ENCODE assay signal across 22 cellular contexts in genomic region chr1:27303509-27303908, GRCh38. TPM values are rescaled to one million over a fixed set of nuclear protein-coding genes. Genes with fewer than 3 reads are reported as not detected.
DNase-seq lines count a peak whose midpoint lies in the region; ATAC-seq, FAIRE-seq and TF ChIP-seq lines count a peak whose summit lies in the region.
"Had no signal": no experiment of that assay in that cellular context is flagged by ENCODE, and none has a peak within 500 bp of the region (broad histone marks: within the 10 kb centered on the region; RNA-seq: fewer than 3 reads in every experiment).

No MANE protein-coding gene starts in this region.

- no peak for DNase-seq in HepG2 (ENCODE audit: low spot score)
- DNase-seq in right lobe of liver, result no peak
- no peak for DNase-seq in H1 (ENCODE audit: low read depth in 1 of 2, low spot score in 2 of 2)
- no peak for DNase-seq in neural progenitor cell (ENCODE audit: low spot score)
- DNase-seq in erythroblast (lab: John Stamatoyannopoulos, UW), result no peak
- no peak for DNase-seq in anterior cingulate cortex (lab: John Stamatoyannopoulos, UW)
- no peak for DNase-seq in foreskin melanocyte
- DNase-seq: Caco-2; CD4-positive, CD25-positive, alpha-beta regulatory T cell; CD8-positive, alpha-beta T cell; DMS153; DND-41; GM23248; HCEC 1CT had no signal

- H3K27ac ChIP-seq in HepG2 (ENCODE audit: extremely low read length, insufficient read depth, low read length) (no peak overlapping the region), right lobe of liver (no peak overlapping the region), H1 (ENCODE audit: low read depth, low read length) (no peak overlapping the region), neural progenitor cell (no peak overlapping the region)
- H3K27ac ChIP-seq: 22Rv1, BLaER1, C4-2B, GM23248 had no signal

- no peak overlapping the region for H3K18ac ChIP-seq in H1 (ENCODE audit: extremely low read depth, low read length)

- no peak for TF ChIP-seq POLR2A in HepG2 (IDR thresholded peaks at IDR 0.05; ENCODE audit: insufficient read depth in 1 of 2, low read depth in 2 of 2, low read length in 2 of 2)
- no peak for TF ChIP-seq POLR2A in right lobe of liver (IDR thresholded peaks at IDR 0.05)
- TF ChIP-seq POLR2A in H1 (IDR thresholded peaks at IDR 0.05; ENCODE audit: control extremely low read depth in 1 of 2, low read depth in 2 of 2, low read length in 2 of 2), result no peak
- no peak for TF ChIP-seq POLR2A in erythroblast (IDR thresholded peaks at IDR 0.05; ENCODE audit: low read length)

- no peak overlapping the region for H2BK20ac ChIP-seq in H1 (ENCODE audit: low read length)

- POLR2A ChIA-PET in HepG2 (lab: Yijun Ruan, JAX) (no interaction called here), H1 (lab: Charles Lee; ENCODE audit: partially characterized antibody) (interaction anchor here (1.1 kb wide), 1 partner anchor 19 kb away, joined by 4 read pairs; no protein-coding TSS in a partner anchor)

- 0 out of 2 replicates have a peak overlapping the region, but pooled peaks have one; percentile 5 for H2BK12ac ChIP-seq in H1 (ENCODE audit: low read depth, low read length)

- H3K4ac ChIP-seq in H1 (replicated peaks; ENCODE audit: insufficient read length, low read depth, low read length), result no peak overlapping the region

- H3K9ac ChIP-seq in HepG2 (ENCODE audit: insufficient read depth, low read depth, low read length), result no peak overlapping the region
- H3K9ac ChIP-seq in H1 (replicated peaks in 1 of 4; ENCODE audit: extremely low read depth in 1 of 4, low read depth in 3 of 4, low read length in 3 of 4), result no peak overlapping the region
- H3K9ac ChIP-seq in neural progenitor cell, result no peak overlapping the region
- H3K9ac ChIP-seq: BLaER1, GM23248 had no signal

- H3K27me3 ChIP-seq in HepG2 (ENCODE audit: control insufficient read depth in 1 of 2, insufficient read depth in 2 of 2, low read length in 2 of 2) (no peaks in the 10 kb centered on the region), right lobe of liver (no peaks in the 10 kb centered on the region), H1 (replicated peaks in 1 of 4; ENCODE audit: control insufficient read depth in 3 of 4, extremely low read depth in 1 of 4, insufficient read depth in 3 of 4, low read length in 3 of 4) (no peaks in the 10 kb centered on the region), neural progenitor cell (no peaks in the 10 kb centered on the region)
- H3K27me3 ChIP-seq: BLaER1 had no signal

- H3K27me3 Mint-ChIP-seq in neural progenitor cell (ENCODE audit: insufficient read depth, low read depth), result peaks cover 6% of the 10 kb centered on the region
- H3K27me3 Mint-ChIP-seq: B cell; CD4-positive, CD25-positive, alpha-beta regulatory T cell had no signal

- no peak for TF ChIP-seq CTCF in HepG2 (CRISPR knock-in tag; IDR thresholded peaks at IDR 0.05)
- no peak for TF ChIP-seq CTCF in right lobe of liver (IDR thresholded peaks at IDR 0.05)
- TF ChIP-seq CTCF in H1 (IDR thresholded peaks at IDR 0.05; ENCODE audit: control extremely low read depth in 1 of 3, insufficient read depth in 1 of 3, low read depth in 1 of 3, low read length in 3 of 3), result no peak
- no peak for TF ChIP-seq CTCF in neural progenitor cell (IDR thresholded peaks at IDR 0.05)

- H3K4me2 ChIP-seq in HepG2 (ENCODE audit: low read depth, low read length) (no peak overlapping the region), H1 (ENCODE audit: insufficient read depth in 1 of 2, low read depth in 2 of 2, low read length in 2 of 2) (no peak overlapping the region), neural progenitor cell (no peak overlapping the region)
- H3K4me2 ChIP-seq: BLaER1 had no signal

- H2AK5ac ChIP-seq in H1 (ENCODE audit: low read depth, low read length), result no peak overlapping the region

- no peaks in the 10 kb centered on the region for H3K79me1 ChIP-seq in H1 (ENCODE audit: low read depth, low read length)

- 0 out of 2 replicates have a peak overlapping the region, but pooled peaks have one; percentile 8 for H2BK15ac ChIP-seq in H1 (ENCODE audit: low read length)

- no peak overlapping the region for H4K91ac ChIP-seq in H1 (replicated peaks; ENCODE audit: insufficient read length, low read length)

- H3K4me3 Mint-ChIP-seq in neural progenitor cell, result no peak overlapping the region
- H3K4me3 Mint-ChIP-seq: B cell; CD4-positive, CD25-positive, alpha-beta regulatory T cell; CD8-positive, alpha-beta T cell had no signal

- H3K36me3 ChIP-seq in HepG2 (replicated peaks in 1 of 2; ENCODE audit: control insufficient read depth in 1 of 2, insufficient read depth in 2 of 2, low read length in 2 of 2) (no peaks in the 10 kb centered on the region), right lobe of liver (peaks cover 0 to 30% (median 2%) of the 10 kb centered on the region in 4 donors), H1 (ENCODE audit: control insufficient read depth in 2 of 4, insufficient read depth in 4 of 4, low read length in 3 of 4) (no peaks in the 10 kb centered on the region), neural progenitor cell (no peaks in the 10 kb centered on the region)

- no peak overlapping the region for H2BK120ac ChIP-seq in H1 (replicated peaks; ENCODE audit: low read depth, low read length)

- H3F3A ChIP-seq in neural progenitor cell (ENCODE audit: low read depth), result peaks cover 53% of the 10 kb centered on the region

- intact Hi-C loops in HepG2 (cut with micrococcal nuclease; ENCODE audit: unreplicated experiment) (no loop called here), right lobe of liver (cut with DNase I) (loop anchor here (5.0 kb wide), 2 partner anchors 89 to 304 kb away; partner anchors contain the start of gene GPR3 (in 1 of the 2))

- CTCF ChIA-PET in HepG2 (lab: Yijun Ruan, JAX; ENCODE audit: low intra/inter-chr PET ratio, low total read pairs) (no interaction called here), H1 (lab: Charles Lee; ENCODE audit: partially characterized antibody) (interaction anchor here (0.6 to 17.9 kb wide), 13 partner anchors 20 to 304 kb away, joined by 3 to 321 read pairs (median 86); partner anchors contain the start of genes AHDC1, CD164L2, GPR3 and MAP3K6)

- TF ChIP-seq RAD21 in HepG2 (CRISPR knock-in tag; IDR thresholded peaks at IDR 0.05) (no peak), H1 (IDR thresholded peaks at IDR 0.05 in 1 of 2, conservative IDR thresholded peaks at IDR 0.05 in 1 of 2; ENCODE audit: low read depth in 2 of 2, low read length in 2 of 2) (0 out of 4 replicates have a peak, but pooled peaks of 1 of the 2 experiments have one; percentile 2)

- H3K36me3 Mint-ChIP-seq in neural progenitor cell, result peaks cover 9% of the 10 kb centered on the region

- in situ Hi-C loops in HepG2 (cut with HindIII; ENCODE audit: extremely low pct_ligation_motif_present, low pct_unique_long_range_greater_than_20kb), result no loop called here

- H4K8ac ChIP-seq in H1 (ENCODE audit: extremely low read depth, insufficient read depth, low read length), result no peak overlapping the region

- 90% methylated on average over 15 of the region's 15 CpGs for WGBS in HepG2 (ENCODE audit: low lambda C conversion rate)
- over 99% methylated on average over 11 of the region's 15 CpGs for WGBS in right lobe of liver (ENCODE audit: insufficient coverage, low coverage, low lambda C conversion rate, missing lambda C conversion rate)
- WGBS in H1 (ENCODE audit: extremely low coverage in 1 of 2, insufficient coverage in 1 of 2, insufficient read length in 1 of 2, insufficient replicate concordance in 2 of 2, low coverage in 1 of 2, low lambda C conversion rate in 2 of 2, missing lambda C conversion rate in 1 of 2), 2 experiments, result 73% methylated on average over 15 of the region's 15 CpGs; no CpG with 5 or more reads in 1 of the 2 experiments

- ATAC-seq in HepG2 (no peak), right lobe of liver (no peak)
- ATAC-seq: CD8-positive, alpha-beta T cell had no signal

- H4K5ac ChIP-seq in H1 (ENCODE audit: insufficient read length, low read depth, low read length), result no peak overlapping the region

- H3K14ac ChIP-seq in H1 (ENCODE audit: insufficient read length), result no peak overlapping the region

- 0 out of 2 replicates have a peak, but pooled peaks cover 3% of the 10 kb centered on the region for H3K23me2 ChIP-seq in H1 (ENCODE audit: low read depth, low read length)

- H3K56ac ChIP-seq in H1 (replicated peaks; ENCODE audit: insufficient read length, low read depth, low read length), result no peak overlapping the region

- H3K79me2 ChIP-seq in HepG2 (ENCODE audit: insufficient read depth, low read length), result no peaks in the 10 kb centered on the region
- H3K79me2 ChIP-seq in H1 (ENCODE audit: control insufficient read depth in 1 of 2, insufficient read depth in 2 of 2, low read length in 2 of 2), result no peaks in the 10 kb centered on the region
- H3K79me2 ChIP-seq in neural progenitor cell (ENCODE audit: low read depth), result no peaks in the 10 kb centered on the region

- H4K20me1 ChIP-seq in HepG2 (ENCODE audit: insufficient read depth, low read length) (no peaks in the 10 kb centered on the region), H1 (replicated peaks in 1 of 2; ENCODE audit: control insufficient read depth in 1 of 2, insufficient read depth in 2 of 2, low read length in 2 of 2) (no peaks in the 10 kb centered on the region), neural progenitor cell (ENCODE audit: low read depth) (no peaks in the 10 kb centered on the region)
- H4K20me1 ChIP-seq: BLaER1 had no signal

- H3K4me1 Mint-ChIP-seq in neural progenitor cell, result peaks cover 50% of the 10 kb centered on the region

- no peak overlapping the region for H3K23ac ChIP-seq in H1 (ENCODE audit: insufficient read length)

- H2BK5ac ChIP-seq in H1 (ENCODE audit: low read depth, low read length), result no peak overlapping the region

- H2AFZ ChIP-seq in HepG2 (ENCODE audit: low read length) (no peak overlapping the region), H1 (ENCODE audit: low read length) (no peak overlapping the region), neural progenitor cell (replicated peaks) (no peak overlapping the region)
- H2AFZ ChIP-seq: GM23248 had no signal

- H3K4me3 ChIP-seq in HepG2 (replicated peaks in 1 of 3; ENCODE audit: insufficient read depth in 1 of 3, low read depth in 2 of 3, low read length in 3 of 3), result no peak overlapping the region
- no peak overlapping the region for H3K4me3 ChIP-seq in right lobe of liver
- H3K4me3 ChIP-seq in H1 (ENCODE audit: extremely low read depth in 1 of 4, insufficient read depth in 2 of 4, low read depth in 3 of 4, low read length in 4 of 4), result no peak overlapping the region
- no peak overlapping the region for H3K4me3 ChIP-seq in neural progenitor cell
- H3K4me3 ChIP-seq: BLaER1, GM23248 had no signal

- H3K27ac Mint-ChIP-seq in neural progenitor cell, result peak overlapping the region; percentile 72
- H3K27ac Mint-ChIP-seq: B cell; CD4-positive, CD25-positive, alpha-beta regulatory T cell; CD8-positive, alpha-beta T cell had no signal

- FAIRE-seq in HepG2 (lab: Jason Lieb, UNC) (no peak), H1 (lab: Jason Lieb, UNC) (no peak)
- FAIRE-seq: A204.1, G401.6, GM12892, H54 had no signal

- TF ChIP-seq EP300 in HepG2 (IDR thresholded peaks at IDR 0.05; ENCODE audit: low read depth in 2 of 2, low read length in 2 of 2) (no peak), HepG2 (CRISPR knock-in tag; IDR thresholded peaks at IDR 0.05; ENCODE audit: borderline replicate concordance) (no peak), H1 (IDR thresholded peaks at IDR 0.05; ENCODE audit: borderline replicate concordance in 1 of 2, low read depth in 2 of 2, low read length in 2 of 2) (no peak)

- H3K9me3 ChIP-seq in HepG2 (ENCODE audit: low read length) (no peaks in the 10 kb centered on the region), right lobe of liver (no peaks in the 10 kb centered on the region), H1 (ENCODE audit: insufficient read depth in 2 of 2, low read depth in 1 of 2, low read length in 1 of 2) (no peaks in the 10 kb centered on the region), neural progenitor cell (ENCODE audit: low read depth) (no peaks in the 10 kb centered on the region)
- H3K9me3 ChIP-seq: BLaER1, Caco-2 had no signal

- no peaks in the 10 kb centered on the region for H3K9me3 Mint-ChIP-seq in neural progenitor cell
- H3K9me3 Mint-ChIP-seq: CD4-positive, CD25-positive, alpha-beta regulatory T cell; CD8-positive, alpha-beta T cell had no signal

- H3K4me1 ChIP-seq in HepG2 (ENCODE audit: insufficient read depth, low read length), result no peaks in the 10 kb centered on the region
- no peaks in the 10 kb centered on the region for H3K4me1 ChIP-seq in right lobe of liver
- H3K4me1 ChIP-seq in H1 (replicated peaks in 1 of 4; ENCODE audit: control insufficient read depth in 3 of 4, insufficient read depth in 4 of 4, low read length in 3 of 4), result peaks cover 11 to 36% (median 25%) of the 10 kb centered on the region in 4 experiments
- peaks cover 54% of the 10 kb centered on the region for H3K4me1 ChIP-seq in neural progenitor cell

- no TSS peak for BruUV-seq in HepG2 (replicated peaks; lab: Mats Ljungman, UMichigan)

RNA-seq across cellular contexts. Expression of gene TMEM222, which starts 18.5 kb away (rescaled TPM):
- total RNA-seq in HepG2 (2016; rRNA removed; fragmentation: Illumina TruSeq; extraction: Trizol) (9.9 and 22.7 TPM in 2 replicates), right lobe of liver (10 to 100 TPM; 15.1 to 22.6 (median 19.1) TPM), neural progenitor cell (ENCODE audit: low replicate concordance) (7.4 and 28.7 TPM in 2 replicates)
- 10.4 and 13.7 TPM in 2 replicates for total RNA-seq in HepG2 (2016; cell fraction: cytosol; rRNA removed; fragmentation: Illumina TruSeq; extraction: Trizol; ENCODE audit: low read depth)
- total RNA-seq in HepG2 (2016; cell fraction: insoluble cytoplasmic fraction; rRNA removed; fragmentation: Illumina TruSeq; extraction: Trizol), result 9.9 and 24.4 TPM in 2 replicates
- 19.0 and 21.0 TPM in 2 replicates for total RNA-seq in HepG2 (2016; cell fraction: membrane; rRNA removed; fragmentation: Illumina TruSeq; extraction: Trizol)
- 20.8 and 23.3 TPM in 2 replicates for total RNA-seq in HepG2 (2016; cell fraction: nucleus; rRNA removed; fragmentation: Illumina TruSeq; extraction: Trizol)
- polyA plus RNA-seq in HepG2 (2011; rRNA removed) (29.6 and 40.8 TPM in 2 replicates), H1 (2011; rRNA removed) (51.8 and 66.9 TPM in 2 replicates)
- 26.0 and 32.7 TPM in 2 replicates for polyA plus RNA-seq in HepG2 (2011; cell fraction: cytosol; rRNA removed)
- polyA plus RNA-seq in HepG2 (2011; cell fraction: nucleus; rRNA removed), result 63.1 and 68.2 TPM in 2 replicates
- polyA plus RNA-seq in HepG2 (2012), result 17.8 and 25.1 TPM in 2 replicates
- polyA plus RNA-seq in HepG2 (2016; cell fraction: cytosol; fragmentation: Illumina TruSeq; extraction: Trizol; ENCODE audit: low read depth), result 16.5 and 17.4 TPM in 2 replicates
- 11.5 and 18.3 TPM in 2 replicates for polyA plus RNA-seq in HepG2 (2016; cell fraction: insoluble cytoplasmic fraction; fragmentation: Illumina TruSeq; extraction: Trizol; ENCODE audit: low read depth)
- polyA plus RNA-seq in HepG2 (2016; cell fraction: membrane; fragmentation: Illumina TruSeq; extraction: Trizol; ENCODE audit: low read depth), result 21.3 and 22.0 TPM in 2 replicates
- 49.6 and 50.9 TPM in 2 replicates for polyA plus RNA-seq in HepG2 (2016; cell fraction: nucleus; fragmentation: Illumina TruSeq; extraction: Trizol; ENCODE audit: insufficient read depth, low read depth)
- 59.9 and 69.4 TPM in 2 replicates for polyA minus RNA-seq in HepG2 (2011; rRNA and poly(A)+ RNA removed; ENCODE audit: low replicate concordance)
- 11.7 and 18.2 TPM in 2 replicates for polyA minus RNA-seq in HepG2 (2011; cell fraction: cytosol; rRNA and poly(A)+ RNA removed)
- polyA minus RNA-seq in HepG2 (2011; cell fraction: nucleus; rRNA and poly(A)+ RNA removed), result 16.6 and 21.0 TPM in 2 replicates
- total RNA-seq in H1 (2021; fragmentation: NEBNext Ultra II Directional; extraction: Animal tissue kit (Norgen Biotek cat#: 25700)), result 25.1 and 27.0 TPM in 2 replicates
- 43.2 TPM for polyA plus RNA-seq in H1 (2011; cell fraction: cytosol; rRNA removed)
- polyA plus RNA-seq in H1 (2011; cell fraction: nucleus; rRNA removed), result 65.9 TPM
- polyA plus RNA-seq in H1 (2012, experiment 1 of 2), result 20.3 to 36.3 TPM (median 33.4 TPM) in 4 replicates
- 36.8 TPM for polyA plus RNA-seq in H1 (2012, experiment 2 of 2)
- 28.6 TPM for polyA plus RNA-seq in H1 (2013, experiment 1 of 2)
- 31.1 TPM for polyA plus RNA-seq in H1 (2013, experiment 2 of 2)
- polyA minus RNA-seq in H1 (2011; rRNA and poly(A)+ RNA removed), result 28.8 and 31.6 TPM in 2 replicates
- 17.0 TPM for polyA minus RNA-seq in H1 (2011; cell fraction: cytosol; rRNA and poly(A)+ RNA removed)
- 33.2 TPM for polyA minus RNA-seq in H1 (2011; cell fraction: nucleus; rRNA and poly(A)+ RNA removed)

RNA-seq across cellular contexts. Expression of gene SYTL1, which starts 38.3 kb away (rescaled TPM):
- total RNA-seq in HepG2 (2016; rRNA removed; fragmentation: Illumina TruSeq; extraction: Trizol) (9.1 and 17.8 TPM in 2 replicates), right lobe of liver (1 to 10 TPM in 1 of 6 experiments, under 1 TPM in 5; 0.37 to 1.7 (median 0.80) TPM), neural progenitor cell (ENCODE audit: low replicate concordance) (5.7 and 7.9 TPM in 2 replicates)
- total RNA-seq in HepG2 (2016; cell fraction: cytosol; rRNA removed; fragmentation: Illumina TruSeq; extraction: Trizol; ENCODE audit: low read depth), result 5.6 TPM in 2 replicates
- 7.9 and 19.8 TPM in 2 replicates for total RNA-seq in HepG2 (2016; cell fraction: insoluble cytoplasmic fraction; rRNA removed; fragmentation: Illumina TruSeq; extraction: Trizol)
- 7.4 and 8.0 TPM in 2 replicates for total RNA-seq in HepG2 (2016; cell fraction: membrane; rRNA removed; fragmentation: Illumina TruSeq; extraction: Trizol)
- 15.9 and 19.3 TPM in 2 replicates for total RNA-seq in HepG2 (2016; cell fraction: nucleus; rRNA removed; fragmentation: Illumina TruSeq; extraction: Trizol)
- polyA plus RNA-seq in HepG2 (2011; rRNA removed) (11.1 and 15.8 TPM in 2 replicates), H1 (2011; rRNA removed) (19.5 and 33.8 TPM in 2 replicates)
- polyA plus RNA-seq in HepG2 (2011; cell fraction: cytosol; rRNA removed), result 4.7 and 8.4 TPM in 2 replicates
- polyA plus RNA-seq in HepG2 (2011; cell fraction: nucleus; rRNA removed), result 175 and 243 TPM in 2 replicates
- 7.2 and 8.3 TPM in 2 replicates for polyA plus RNA-seq in HepG2 (2012)
- polyA plus RNA-seq in HepG2 (2016; cell fraction: cytosol; fragmentation: Illumina TruSeq; extraction: Trizol; ENCODE audit: low read depth), result 3.6 and 4.2 TPM in 2 replicates
- 8.1 and 8.6 TPM in 2 replicates for polyA plus RNA-seq in HepG2 (2016; cell fraction: insoluble cytoplasmic fraction; fragmentation: Illumina TruSeq; extraction: Trizol; ENCODE audit: low read depth)
- 4.6 and 5.4 TPM in 2 replicates for polyA plus RNA-seq in HepG2 (2016; cell fraction: membrane; fragmentation: Illumina TruSeq; extraction: Trizol; ENCODE audit: low read depth)
- 45.3 and 50.8 TPM in 2 replicates for polyA plus RNA-seq in HepG2 (2016; cell fraction: nucleus; fragmentation: Illumina TruSeq; extraction: Trizol; ENCODE audit: insufficient read depth, low read depth)
- polyA minus RNA-seq in HepG2 (2011; rRNA and poly(A)+ RNA removed; ENCODE audit: low replicate concordance), result 0.21 and 11.5 TPM in 2 replicates
- 3.3 and 6.7 TPM in 2 replicates for polyA minus RNA-seq in HepG2 (2011; cell fraction: cytosol; rRNA and poly(A)+ RNA removed)
- 14.3 and 14.8 TPM in 2 replicates for polyA minus RNA-seq in HepG2 (2011; cell fraction: nucleus; rRNA and poly(A)+ RNA removed)
- total RNA-seq in H1 (2021; fragmentation: NEBNext Ultra II Directional; extraction: Animal tissue kit (Norgen Biotek cat#: 25700)), result 6.4 and 8.8 TPM in 2 replicates
- polyA plus RNA-seq in H1 (2011; cell fraction: cytosol; rRNA removed), result 14.6 TPM
- polyA plus RNA-seq in H1 (2011; cell fraction: nucleus; rRNA removed), result 63.0 TPM
- 4.0 to 13.1 TPM (median 10.8 TPM) in 4 replicates for polyA plus RNA-seq in H1 (2012, experiment 1 of 2)
- 6.3 TPM for polyA plus RNA-seq in H1 (2012, experiment 2 of 2)
- polyA plus RNA-seq in H1 (2013, experiment 1 of 2), result 8.5 TPM
- 8.4 TPM for polyA plus RNA-seq in H1 (2013, experiment 2 of 2)
- 2.9 and 5.0 TPM in 2 replicates for polyA minus RNA-seq in H1 (2011; rRNA and poly(A)+ RNA removed)
- 5.7 TPM for polyA minus RNA-seq in H1 (2011; cell fraction: cytosol; rRNA and poly(A)+ RNA removed)
- polyA minus RNA-seq in H1 (2011; cell fraction: nucleus; rRNA and poly(A)+ RNA removed), result 13.1 TPM
- total RNA-seq: GM23248 had no signal
- polyA plus RNA-seq: GM23248 had no signal
